In genomic region chr4:153067376-153067775, GRCh38 we compare ENCODE assay signal across 1 cellular context.
A peak's percentile ranks its signal among the peaks of the same experiment; 100 is the strongest.
TF ChIP-seq lines count a peak whose summit lies in the region.

No MANE protein-coding gene starts in this region.

TF ChIP-seq in HepG2, 621 proteins besides CTCF, POLR2A, EP300 and RAD21 (continued from another document and continues in another):
- TF ChIP-seq ZNF18 (CRISPR knock-in tag; IDR thresholded peaks at IDR 0.05; ENCODE audit: insufficient replicate concordance) = no peak
- TF ChIP-seq ZBTB38 (CRISPR knock-in tag; IDR thresholded peaks at IDR 0.05) = no peak
- no peak for TF ChIP-seq ZBTB3 (CRISPR knock-in tag; IDR thresholded peaks at IDR 0.05; ENCODE audit: borderline replicate concordance, low read depth)
- TF ChIP-seq ZSCAN12 (CRISPR knock-in tag; IDR thresholded peaks at IDR 0.05) = no peak
- TF ChIP-seq SRSF1 (optimal IDR thresholded peaks at IDR 0.05; ENCODE audit: low read depth, low read length) = no peak
- TF ChIP-seq YEATS4 (CRISPR knock-in tag; IDR thresholded peaks at IDR 0.05; ENCODE audit: borderline replicate concordance) = no peak
- TF ChIP-seq DNMT1 (CRISPR knock-in tag; IDR thresholded peaks at IDR 0.05) = no peak
- no peak for TF ChIP-seq ZNF232 (CRISPR knock-in tag; IDR thresholded peaks at IDR 0.05; ENCODE audit: borderline replicate concordance)
- no peak for TF ChIP-seq ZFP1 (CRISPR knock-in tag; IDR thresholded peaks at IDR 0.05)
- TF ChIP-seq THAP8 (CRISPR knock-in tag; IDR thresholded peaks at IDR 0.05; ENCODE audit: borderline replicate concordance) = no peak
- TF ChIP-seq BRCA1 (CRISPR knock-in tag; IDR thresholded peaks at IDR 0.05) = no peak
- TF ChIP-seq, protein P1, sequence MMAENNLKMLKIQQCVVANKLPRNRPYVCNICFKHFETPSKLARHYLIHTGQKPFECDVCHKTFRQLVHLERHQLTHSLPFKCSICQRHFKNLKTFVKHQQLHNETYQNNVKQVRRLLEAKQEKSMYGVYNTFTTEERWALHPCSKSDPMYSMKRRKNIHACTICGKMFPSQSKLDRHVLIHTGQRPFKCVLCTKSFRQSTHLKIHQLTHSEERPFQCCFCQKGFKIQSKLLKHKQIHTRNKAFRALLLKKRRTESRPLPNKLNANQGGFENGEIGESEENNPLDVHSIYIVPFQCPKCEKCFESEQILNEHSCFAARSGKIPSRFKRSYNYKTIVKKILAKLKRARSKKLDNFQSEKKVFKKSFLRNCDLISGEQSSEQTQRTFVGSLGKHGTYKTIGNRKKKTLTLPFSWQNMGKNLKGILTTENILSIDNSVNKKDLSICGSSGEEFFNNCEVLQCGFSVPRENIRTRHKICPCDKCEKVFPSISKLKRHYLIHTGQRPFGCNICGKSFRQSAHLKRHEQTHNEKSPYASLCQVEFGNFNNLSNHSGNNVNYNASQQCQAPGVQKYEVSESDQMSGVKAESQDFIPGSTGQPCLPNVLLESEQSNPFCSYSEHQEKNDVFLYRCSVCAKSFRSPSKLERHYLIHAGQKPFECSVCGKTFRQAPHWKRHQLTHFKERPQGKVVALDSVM (CRISPR knock-in tag; IDR thresholded peaks at IDR 0.05) = no peak
- TF ChIP-seq MXD4 (CRISPR knock-in tag; IDR thresholded peaks at IDR 0.05) = no peak
- peak; percentile 59 for TF ChIP-seq HDAC1 (CRISPR knock-in tag; IDR thresholded peaks at IDR 0.05)
- no peak for TF ChIP-seq BRF2 (CRISPR knock-in tag; IDR thresholded peaks at IDR 0.05)
- no peak for TF ChIP-seq AGO1 (IDR thresholded peaks at IDR 0.05; ENCODE audit: low read depth, low read length, poor library complexity, severe bottlenecking)
- TF ChIP-seq ZNF326 (CRISPR knock-in tag; IDR thresholded peaks at IDR 0.05; ENCODE audit: borderline replicate concordance) = no peak
- TF ChIP-seq TP53 (CRISPR knock-in tag; conservative IDR thresholded peaks at IDR 0.05) = no peak
- TF ChIP-seq, protein P2, sequence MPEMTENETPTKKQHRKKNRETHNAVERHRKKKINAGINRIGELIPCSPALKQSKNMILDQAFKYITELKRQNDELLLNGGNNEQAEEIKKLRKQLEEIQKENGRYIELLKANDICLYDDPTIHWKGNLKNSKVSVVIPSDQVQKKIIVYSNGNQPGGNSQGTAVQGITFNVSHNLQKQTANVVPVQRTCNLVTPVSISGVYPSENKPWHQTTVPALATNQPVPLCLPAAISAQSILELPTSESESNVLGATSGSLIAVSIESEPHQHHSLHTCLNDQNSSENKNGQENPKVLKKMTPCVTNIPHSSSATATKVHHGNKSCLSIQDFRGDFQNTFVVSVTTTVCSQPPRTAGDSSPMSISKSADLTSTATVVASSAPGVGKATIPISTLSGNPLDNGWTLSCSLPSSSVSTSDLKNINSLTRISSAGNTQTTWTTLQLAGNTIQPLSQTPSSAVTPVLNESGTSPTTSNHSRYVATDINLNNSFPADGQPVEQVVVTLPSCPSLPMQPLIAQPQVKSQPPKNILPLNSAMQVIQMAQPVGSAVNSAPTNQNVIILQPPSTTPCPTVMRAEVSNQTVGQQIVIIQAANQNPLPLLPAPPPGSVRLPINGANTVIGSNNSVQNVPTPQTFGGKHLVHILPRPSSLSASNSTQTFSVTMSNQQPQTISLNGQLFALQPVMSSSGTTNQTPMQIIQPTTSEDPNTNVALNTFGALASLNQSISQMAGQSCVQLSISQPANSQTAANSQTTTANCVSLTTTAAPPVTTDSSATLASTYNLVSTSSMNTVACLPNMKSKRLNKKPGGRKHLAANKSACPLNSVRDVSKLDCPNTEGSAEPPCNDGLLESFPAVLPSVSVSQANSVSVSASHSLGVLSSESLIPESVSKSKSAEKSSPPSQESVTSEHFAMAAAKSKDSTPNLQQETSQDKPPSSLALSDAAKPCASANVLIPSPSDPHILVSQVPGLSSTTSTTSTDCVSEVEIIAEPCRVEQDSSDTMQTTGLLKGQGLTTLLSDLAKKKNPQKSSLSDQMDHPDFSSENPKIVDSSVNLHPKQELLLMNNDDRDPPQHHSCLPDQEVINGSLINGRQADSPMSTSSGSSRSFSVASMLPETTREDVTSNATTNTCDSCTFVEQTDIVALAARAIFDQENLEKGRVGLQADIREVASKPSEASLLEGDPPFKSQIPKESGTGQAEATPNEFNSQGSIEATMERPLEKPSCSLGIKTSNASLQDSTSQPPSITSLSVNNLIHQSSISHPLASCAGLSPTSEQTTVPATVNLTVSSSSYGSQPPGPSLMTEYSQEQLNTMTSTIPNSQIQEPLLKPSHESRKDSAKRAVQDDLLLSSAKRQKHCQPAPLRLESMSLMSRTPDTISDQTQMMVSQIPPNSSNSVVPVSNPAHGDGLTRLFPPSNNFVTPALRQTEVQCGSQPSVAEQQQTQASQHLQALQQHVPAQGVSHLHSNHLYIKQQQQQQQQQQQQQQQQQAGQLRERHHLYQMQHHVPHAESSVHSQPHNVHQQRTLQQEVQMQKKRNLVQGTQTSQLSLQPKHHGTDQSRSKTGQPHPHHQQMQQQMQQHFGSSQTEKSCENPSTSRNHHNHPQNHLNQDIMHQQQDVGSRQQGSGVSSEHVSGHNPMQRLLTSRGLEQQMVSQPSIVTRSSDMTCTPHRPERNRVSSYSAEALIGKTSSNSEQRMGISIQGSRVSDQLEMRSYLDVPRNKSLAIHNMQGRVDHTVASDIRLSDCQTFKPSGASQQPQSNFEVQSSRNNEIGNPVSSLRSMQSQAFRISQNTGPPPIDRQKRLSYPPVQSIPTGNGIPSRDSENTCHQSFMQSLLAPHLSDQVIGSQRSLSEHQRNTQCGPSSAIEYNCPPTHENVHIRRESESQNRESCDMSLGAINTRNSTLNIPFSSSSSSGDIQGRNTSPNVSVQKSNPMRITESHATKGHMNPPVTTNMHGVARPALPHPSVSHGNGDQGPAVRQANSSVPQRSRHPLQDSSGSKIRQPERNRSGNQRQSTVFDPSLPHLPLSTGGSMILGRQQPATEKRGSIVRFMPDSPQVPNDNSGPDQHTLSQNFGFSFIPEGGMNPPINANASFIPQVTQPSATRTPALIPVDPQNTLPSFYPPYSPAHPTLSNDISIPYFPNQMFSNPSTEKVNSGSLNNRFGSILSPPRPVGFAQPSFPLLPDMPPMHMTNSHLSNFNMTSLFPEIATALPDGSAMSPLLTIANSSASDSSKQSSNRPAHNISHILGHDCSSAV (CRISPR knock-in tag; IDR thresholded peaks at IDR 0.05; ENCODE audit: borderline replicate concordance) = no peak
- TF ChIP-seq ZNF329 (CRISPR knock-in tag; IDR thresholded peaks at IDR 0.05; ENCODE audit: low read depth) = no peak
- no peak for TF ChIP-seq ZNF496 (CRISPR knock-in tag; IDR thresholded peaks at IDR 0.05; ENCODE audit: insufficient replicate concordance)
- TF ChIP-seq ZNF878 (CRISPR knock-in tag; IDR thresholded peaks at IDR 0.05) = no peak
- no peak for TF ChIP-seq ZBTB7A (CRISPR knock-in tag; IDR thresholded peaks at IDR 0.05)
- no peak for TF ChIP-seq TAF1 (CRISPR knock-in tag; IDR thresholded peaks at IDR 0.05)
- TF ChIP-seq PBX2 (CRISPR knock-in tag; IDR thresholded peaks at IDR 0.05) = no peak
- no peak for TF ChIP-seq ZNF788 (CRISPR knock-in tag; IDR thresholded peaks at IDR 0.05; ENCODE audit: borderline replicate concordance)
- no peak for TF ChIP-seq ZNF331 (CRISPR knock-in tag; IDR thresholded peaks at IDR 0.05)
- peak; percentile 95 for TF ChIP-seq HNF4G (IDR thresholded peaks at IDR 0.05; ENCODE audit: borderline replicate concordance, low read depth, low read length)
- peak; percentile 76; the same call in 1 of the 2 replicates for TF ChIP-seq HNF4G (CRISPR knock-in tag; IDR thresholded peaks at IDR 0.05; ENCODE audit: borderline replicate concordance, low read depth)
- TF ChIP-seq XBP1 (CRISPR knock-in tag; IDR thresholded peaks at IDR 0.05) = no peak
- TF ChIP-seq, protein P3, sequence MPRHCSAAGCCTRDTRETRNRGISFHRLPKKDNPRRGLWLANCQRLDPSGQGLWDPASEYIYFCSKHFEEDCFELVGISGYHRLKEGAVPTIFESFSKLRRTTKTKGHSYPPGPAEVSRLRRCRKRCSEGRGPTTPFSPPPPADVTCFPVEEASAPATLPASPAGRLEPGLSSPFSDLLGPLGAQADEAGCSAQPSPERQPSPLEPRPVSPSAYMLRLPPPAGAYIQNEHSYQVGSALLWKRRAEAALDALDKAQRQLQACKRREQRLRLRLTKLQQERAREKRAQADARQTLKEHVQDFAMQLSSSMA (CRISPR knock-in tag; IDR thresholded peaks at IDR 0.05) = no peak
- no peak for TF ChIP-seq TSC22D2 (CRISPR knock-in tag; IDR thresholded peaks at IDR 0.05; ENCODE audit: borderline replicate concordance)
- no peak for TF ChIP-seq PHF20 (CRISPR knock-in tag; IDR thresholded peaks at IDR 0.05)
- TF ChIP-seq ZFP36L1 (CRISPR knock-in tag; IDR thresholded peaks at IDR 0.05) = no peak
- no peak for TF ChIP-seq TFE3 (CRISPR knock-in tag; IDR thresholded peaks at IDR 0.05)
- TF ChIP-seq ZNF576 (CRISPR knock-in tag; IDR thresholded peaks at IDR 0.05) = no peak
- TF ChIP-seq JDP2 (CRISPR knock-in tag; IDR thresholded peaks at IDR 0.05; ENCODE audit: borderline replicate concordance) = no peak
- no peak for TF ChIP-seq ZNF234 (CRISPR knock-in tag; conservative IDR thresholded peaks at IDR 0.05)
- no peak for TF ChIP-seq ZNF296 (CRISPR knock-in tag; conservative IDR thresholded peaks at IDR 0.05)
- no peak for TF ChIP-seq ATF7 (IDR thresholded peaks at IDR 0.05)
- no peak for TF ChIP-seq ATF7 (CRISPR knock-in tag; IDR thresholded peaks at IDR 0.05)
- peak; percentile 41; the same call in 1 of the 2 replicates for TF ChIP-seq PPARG (CRISPR knock-in tag; conservative IDR thresholded peaks at IDR 0.05)
- TF ChIP-seq RFX3 (CRISPR knock-in tag; IDR thresholded peaks at IDR 0.05) = no peak
- TF ChIP-seq ZNF446 (CRISPR knock-in tag; IDR thresholded peaks at IDR 0.05) = no peak
